In the genomic region with DNA sequence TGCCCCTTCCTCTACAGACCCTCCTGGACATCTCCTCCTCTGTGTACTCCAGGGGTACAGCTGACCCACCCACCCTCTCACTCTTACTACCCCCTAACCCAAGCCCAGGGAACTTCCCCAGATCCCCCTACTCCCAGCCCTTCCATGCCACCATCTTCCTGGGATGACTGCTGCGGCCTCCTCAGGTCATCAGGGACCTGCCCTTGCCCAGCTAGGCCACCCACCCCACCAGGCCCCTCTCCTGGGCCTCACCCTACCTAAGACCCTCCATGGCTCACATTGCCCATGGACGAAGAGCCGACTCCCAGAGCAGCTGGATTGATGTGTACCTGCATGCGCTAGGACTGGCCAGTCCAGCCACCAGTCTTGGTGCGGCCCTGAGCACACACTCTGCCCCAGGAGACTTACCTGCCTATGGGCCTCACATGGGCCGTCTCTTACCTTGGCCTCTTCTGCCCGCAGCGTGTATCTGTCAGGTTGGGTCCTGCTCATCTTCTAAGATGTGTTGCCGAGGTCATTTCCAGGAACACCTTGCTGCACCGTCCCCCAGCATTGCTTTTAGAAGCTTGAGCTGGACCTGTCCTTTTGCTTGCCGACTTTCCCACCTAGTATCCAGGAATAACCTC, we compare ENCODE assay signal across 1 cellular context.
TF ChIP-seq lines count a peak whose summit lies in the region.

No MANE protein-coding gene starts in this region.

TF ChIP-seq in WTC11, 78 proteins besides CTCF, POLR2A, EP300 and RAD21 (continued from another document):
- TF ChIP-seq NFE2L1 (CRISPR knock-in tag; IDR thresholded peaks at IDR 0.05) (no peak), ZNF396 (CRISPR knock-in tag; IDR thresholded peaks at IDR 0.05; ENCODE audit: borderline replicate concordance) (no peak), RORB (CRISPR knock-in tag; IDR thresholded peaks at IDR 0.05) (no peak), PRDM15 (CRISPR knock-in tag; IDR thresholded peaks at IDR 0.05) (no peak), ZNF219 (CRISPR knock-in tag; IDR thresholded peaks at IDR 0.05; ENCODE audit: borderline replicate concordance) (no peak)
